ENCODE assay signal across 15 cellular contexts in genomic region chr4:73172166-73172565, GRCh38.
A peak's percentile ranks its signal among the peaks of the same experiment; 100 is the strongest.
DNase-seq lines count a peak whose midpoint lies in the region; ATAC-seq, FAIRE-seq and TF ChIP-seq lines count a peak whose summit lies in the region.
"Had no signal": no experiment of that assay in that cellular context is flagged by ENCODE, and none has a peak within 500 bp of the region (broad histone marks: within the 10 kb centered on the region; RNA-seq: fewer than 3 reads in every experiment).

No MANE protein-coding gene starts in this region.

- peaks cover 30% of the 10 kb centered on the region for H3K4me1 ChIP-seq in PC-9 (replicated peaks; ENCODE audit: insufficient read depth)

- peaks cover 76% of the 10 kb centered on the region for H3K36me3 Mint-ChIP-seq in activated naive CD4-positive, alpha-beta T cell treated with anti-CD3 and anti-CD28 coated beads, Interleukin-2, amount 50 U/mL, for 24 hours

- no peak for TF ChIP-seq CTCF in PC-9 (conservative IDR thresholded peaks at IDR 0.05)

- intact Hi-C loops in PC-9 (cut with micrococcal nuclease; ENCODE audit: unreplicated experiment) = no loop called here

- POLR2A ChIA-PET in PC-9 (lab: Charles Lee; ENCODE audit: unreplicated experiment) = no interaction called here

- H3K27me3 ChIP-seq in PC-9 (ENCODE audit: insufficient read depth, low read depth) = no peaks in the 10 kb centered on the region

- no peak overlapping the region for H3K4me3 ChIP-seq in PC-9

- no peaks in the 10 kb centered on the region for H3K9me2 ChIP-seq in PC-9 (ENCODE audit: insufficient read depth)

- no peak overlapping the region for H3K4me3 Mint-ChIP-seq in activated naive CD4-positive, alpha-beta T cell treated with anti-CD3 and anti-CD28 coated beads, Interleukin-2, amount 50 U/mL, for 24 hours
- H3K4me3 Mint-ChIP-seq in stimulated activated naive CD8-positive, alpha-beta T cell treated with anti-CD3 and anti-CD28 coated beads, Interleukin-15, amount 100 ng/mL, for 72 hours = peak overlapping the region in 1 of 2 donors; percentile 36
- H3K4me3 Mint-ChIP-seq: CD4-positive, CD25-positive, alpha-beta regulatory T cell had no signal

- no peak for FAIRE-seq in GM12891 (lab: Jason Lieb, UNC)

- peaks cover 8% of the 10 kb centered on the region; the same call in 1 of the 2 replicates for H3F3A ChIP-seq in PC-9 (ENCODE audit: insufficient read depth, low read depth)

- H3K4me1 Mint-ChIP-seq in activated naive CD4-positive, alpha-beta T cell treated with anti-CD3 and anti-CD28 coated beads, Interleukin-2, amount 50 U/mL, for 24 hours = peaks cover 55% of the 10 kb centered on the region
- H3K4me1 Mint-ChIP-seq in stimulated activated naive CD8-positive, alpha-beta T cell treated with anti-CD3 and anti-CD28 coated beads, Interleukin-15, amount 100 ng/mL, for 72 hours = peaks cover 50% of the 10 kb centered on the region

- TF ChIP-seq POLR2A in GM12891 (IDR thresholded peaks at IDR 0.05; ENCODE audit: low read depth, low read length) = no peak

- CTCF ChIA-PET in PC-9 (lab: Charles Lee) = no interaction called here

- ATAC-seq in stimulated activated naive CD8-positive, alpha-beta T cell treated with anti-CD3 and anti-CD28 coated beads, Interleukin-15, amount 100 ng/mL, for 72 hours = no peak

- H3K27ac Mint-ChIP-seq in activated naive CD4-positive, alpha-beta T cell treated with anti-CD3 and anti-CD28 coated beads, Interleukin-2, amount 50 U/mL, for 24 hours = peak overlapping the region; percentile 19
- H3K27ac Mint-ChIP-seq in stimulated activated naive CD8-positive, alpha-beta T cell treated with anti-CD3 and anti-CD28 coated beads, Interleukin-15, amount 100 ng/mL, for 72 hours = peak overlapping the region; percentile 92 to 94

- no peaks in the 10 kb centered on the region for H3K27me3 Mint-ChIP-seq in activated naive CD4-positive, alpha-beta T cell treated with anti-CD3 and anti-CD28 coated beads, Interleukin-2, amount 50 U/mL, for 24 hours
- H3K27me3 Mint-ChIP-seq in stimulated activated naive CD8-positive, alpha-beta T cell treated with anti-CD3 and anti-CD28 coated beads, Interleukin-15, amount 100 ng/mL, for 72 hours = no peaks in the 10 kb centered on the region
- H3K27me3 Mint-ChIP-seq: CD4-positive, CD25-positive, alpha-beta regulatory T cell had no signal

- no peaks in the 10 kb centered on the region; the same call in 1 of the 2 replicates for H3K9me3 ChIP-seq in PC-9 (ENCODE audit: insufficient read depth, low read depth)

- peaks cover 67% of the 10 kb centered on the region for H3K79me2 ChIP-seq in PC-9 (ENCODE audit: low read depth)

- no TSS peak for BruUV-seq in PC-9 (replicated peaks; lab: Mats Ljungman, UMichigan)

- H3K9me3 Mint-ChIP-seq in activated naive CD4-positive, alpha-beta T cell treated with anti-CD3 and anti-CD28 coated beads, Interleukin-2, amount 50 U/mL, for 24 hours = peaks cover 15% of the 10 kb centered on the region
- H3K9me3 Mint-ChIP-seq in stimulated activated naive CD8-positive, alpha-beta T cell treated with anti-CD3 and anti-CD28 coated beads, Interleukin-15, amount 100 ng/mL, for 72 hours = peaks cover 25 to 26% of the 10 kb centered on the region in 2 donors

- no peak overlapping the region for H3K4me2 ChIP-seq in PC-9

- no peak overlapping the region for H2AFZ ChIP-seq in PC-9

- H3K36me3 ChIP-seq in PC-9 (ENCODE audit: low read depth) = peaks cover 13% of the 10 kb centered on the region

- H3K27ac ChIP-seq in PC-9 = peak overlapping the region; percentile 44; the same call in 1 of the 2 replicates
- H3K27ac ChIP-seq: RWPE1 had no signal

- H4K20me1 ChIP-seq in PC-9 (ENCODE audit: insufficient read depth) = no peaks in the 10 kb centered on the region

- DNase-seq in activated naive CD4-positive, alpha-beta T cell treated with anti-CD3 and anti-CD28 coated beads, Interleukin-2, amount 50 U/mL, for 16 hours = no peak
- no peak for DNase-seq in PC-9
- peak; percentile 16 for DNase-seq in dermis blood vessel endothelial cell
- DNase-seq in stimulated activated naive CD8-positive, alpha-beta T cell treated with anti-CD3 and anti-CD28 coated beads, Interleukin-15, amount 100 ng/mL, for 72 hours = no peak
- no peak for DNase-seq in GM12891 (ENCODE audit: insufficient read length, low spot score)
- no peak for DNase-seq in NK-92 treated with Interleukin-12 subunit alpha and Interleukin-12 subunit beta, amount 100 ng/mL, for 24 hours (lab: John Stamatoyannopoulos, UW)
- DNase-seq: Calu3; CD4-positive, CD25-positive, alpha-beta regulatory T cell; KBM-7; NCI-H1048; NCI-H2227 treated with DMSO at 0.1 percent for 48 hours; NCI-H526; OCI-M1 had no signal

TF ChIP-seq in GM12891, 5 proteins besides CTCF, POLR2A, EP300 and RAD21:
- no peak for TF ChIP-seq POLR2AphosphoS5 (IDR thresholded peaks at IDR 0.05; ENCODE audit: low read depth, low read length)
- TF ChIP-seq SPI1 (IDR thresholded peaks at IDR 0.05; ENCODE audit: low read depth, low read length) = no peak
- no peak for TF ChIP-seq TAF1 (IDR thresholded peaks at IDR 0.05; ENCODE audit: low read depth, low read length)
- no peak for TF ChIP-seq PAX5 (IDR thresholded peaks at IDR 0.05; ENCODE audit: insufficient read depth, low read length, severe bottlenecking)
- TF ChIP-seq POU2F2 (IDR thresholded peaks at IDR 0.05; ENCODE audit: low read depth, low read length) = no peak
